Comparison of ENCODE assay signal across 8 cellular contexts in genomic region chr9:133347515-133347984, GRCh38. TPM values are rescaled to one million over a fixed set of nuclear protein-coding genes. Genes with fewer than 3 reads are reported as not detected.
A peak's percentile ranks its signal among the peaks of the same experiment; 100 is the strongest.
DNase-seq lines count a peak whose midpoint lies in the region; ATAC-seq and TF ChIP-seq lines count a peak whose summit lies in the region.

No MANE protein-coding gene starts in this region.

- peaks cover 56% of the 10 kb centered on the region for H3K79me2 ChIP-seq in DND-41 (ENCODE audit: insufficient read depth, low read length)

- no peak for TF ChIP-seq CTCF in DND-41 (IDR thresholded peaks at IDR 0.05; ENCODE audit: borderline replicate concordance, extremely low read depth, low read length, poor library complexity, severe bottlenecking)
- no peak for TF ChIP-seq CTCF in natural killer cell (IDR thresholded peaks at IDR 0.05)

- H3K4me2 ChIP-seq in DND-41 (ENCODE audit: insufficient read depth, low read length), result peak overlapping the region; percentile 78

- H3K4me1 ChIP-seq in DND-41 (ENCODE audit: insufficient read depth, low read length), result peaks cover 37% of the 10 kb centered on the region

- DNase-seq in DND-41 (no peak), UCSD-AML1 (lab: John Stamatoyannopoulos, UW; ENCODE audit: unreplicated experiment) (peak; percentile 62), erythroblast (lab: John Stamatoyannopoulos, UW) (peak; percentile 77 to 78), natural killer cell (no peak), HPDE6-E6E7 (ENCODE audit: extremely low spot score) (no peak), NCI-H2029 (lab: John Stamatoyannopoulos, UW) (no peak)

- H3K9me3 Mint-ChIP-seq in natural killer cell, result no peaks in the 10 kb centered on the region

- H3K36me3 Mint-ChIP-seq in natural killer cell, result peaks cover 12% of the 10 kb centered on the region

- no peaks in the 10 kb centered on the region for H3K27me3 Mint-ChIP-seq in natural killer cell (ENCODE audit: low read depth in 2 of 2)

- H3K9ac ChIP-seq in DND-41 (ENCODE audit: low read depth, low read length), result peak overlapping the region; percentile 91

- intact Hi-C loops in natural killer cell (cut with micrococcal nuclease), result no loop called here

- peak overlapping the region; percentile 90 to 93 for H3K4me3 ChIP-seq in DND-41 (ENCODE audit: low read depth in 1 of 2, low read length in 2 of 2)

- peak; percentile 55 for ATAC-seq in DND-41 (ENCODE audit: insufficient read depth, low read depth)
- peak; percentile 27 for ATAC-seq in GM19467 (IDR thresholded peaks at IDR 0.05; ENCODE audit: unreplicated experiment)
- peak; percentile 35 for ATAC-seq in HG03521 (IDR thresholded peaks at IDR 0.05; ENCODE audit: unreplicated experiment)
- peak; percentile 46 to 59 (median 53) for ATAC-seq in natural killer cell

- peaks cover 38 to 40% of the 10 kb centered on the region in 2 donors for H3K4me1 Mint-ChIP-seq in natural killer cell

- peak overlapping the region; percentile 98 for H3K27ac ChIP-seq in DND-41 (ENCODE audit: low read length)

- no peak for TF ChIP-seq POLR2A in erythroblast (IDR thresholded peaks at IDR 0.05; ENCODE audit: low read length)

- H2AFZ ChIP-seq in DND-41 (ENCODE audit: low read depth, low read length), result peak overlapping the region; percentile 85

- peaks cover 43% of the 10 kb centered on the region for H4K20me1 ChIP-seq in DND-41 (ENCODE audit: insufficient read depth, low read length)

- no peaks in the 10 kb centered on the region for H3K9me3 ChIP-seq in DND-41 (ENCODE audit: insufficient read depth, low read length, severe bottlenecking)

- H3K27ac Mint-ChIP-seq in natural killer cell, result peak overlapping the region; percentile 94 to 95

- no peaks in the 10 kb centered on the region for H3K27me3 ChIP-seq in DND-41 (ENCODE audit: insufficient read depth, low read length, poor library complexity)

- peaks cover 81% of the 10 kb centered on the region for H3K36me3 ChIP-seq in DND-41 (ENCODE audit: insufficient read depth, low read length)

- H3K4me3 Mint-ChIP-seq in natural killer cell, result peak overlapping the region; percentile 100

RNA-seq across cellular contexts. Expression of gene MED22, which starts 0.4 kb away (rescaled TPM):
- 10 to 100 TPM; 23.8 to 37.0 (median 28.1) TPM for total RNA-seq in natural killer cell

RNA-seq across cellular contexts. Expression of gene RPL7A, which starts 0.5 kb away (rescaled TPM):
- 1,000 to 10,000 TPM; 1,409 to 1,616 (median 1,600) TPM for total RNA-seq in natural killer cell

RNA-seq across cellular contexts. Expression of gene SURF1, which starts 8.7 kb away (rescaled TPM):
- total RNA-seq in natural killer cell, result 10 to 100 TPM; 35.6 to 44.4 (median 37.2) TPM

RNA-seq across cellular contexts. Expression of gene SURF2, which starts 8.8 kb away (rescaled TPM):
- 10 to 100 TPM; 14.3 to 14.9 (median 14.7) TPM for total RNA-seq in natural killer cell

RNA-seq across cellular contexts. Expression of gene SURF6, which starts 11.6 kb away (rescaled TPM):
- 10 to 100 TPM; 13.8 to 23.5 (median 21.3) TPM for total RNA-seq in natural killer cell

Comparison
In these comparisons a context has a peak if more than half of its experiments do, and no peak if none do; other contexts are left out.
1. DNase-seq: peak in UCSD-AML1 (single experiment) and erythroblast (2 of 2); none in DND-41 (single experiment), natural killer cell (single experiment), HPDE6-E6E7 (single experiment) and NCI-H2029 (single experiment).
2. Peak in every context shown above with its lines, with median percentiles within 50 percentile points of each other: ATAC-seq.